In genomic region chr14:105481886-105482454, GRCh38 we compare ENCODE assay signal across 7 cellular contexts. TPM values are rescaled to one million over a fixed set of nuclear protein-coding genes. Genes with fewer than 3 reads are reported as not detected.
A peak's percentile ranks its signal among the peaks of the same experiment; 100 is the strongest.
DNase-seq lines count a peak whose midpoint lies in the region; ATAC-seq lines count a peak whose summit lies in the region.

No MANE protein-coding gene starts in this region.

- peak; percentile 35 for ATAC-seq in GM18520 (IDR thresholded peaks at IDR 0.05; ENCODE audit: unreplicated experiment)
- peak; percentile 46 for ATAC-seq in HG03432 (IDR thresholded peaks at IDR 0.05; ENCODE audit: unreplicated experiment)

- DNase-seq in NCI-H460 (ENCODE audit: extremely low read depth, low read depth): peak; percentile 93
- peak; percentile 98 for DNase-seq in activated CD4-positive, alpha-beta T cell treated with anti-CD3 and anti-CD28 coated beads, Interleukin-2, amount 10 ng/mL, durations not matched to agents 24 days and 14 days
- DNase-seq in left kidney (ENCODE audit: low read depth, low spot score): peak; percentile 98
- peak; percentile 94 for DNase-seq in stimulated activated CD4-positive, alpha-beta T cell treated with anti-CD3 and anti-CD28 coated beads, Interleukin-1b, Interleukin-23, amount 100 ng/mL, for 48 hours

- peaks cover 37% of the 10 kb centered on the region for H3K4me1 Mint-ChIP-seq in activated CD4-positive, alpha-beta T cell treated with anti-CD3 and anti-CD28 coated beads, Interleukin-2, amount 10 ng/mL, durations not matched to agents 24 days and 14 days

- H3K9me3 Mint-ChIP-seq in activated CD4-positive, alpha-beta T cell treated with anti-CD3 and anti-CD28 coated beads, Interleukin-2, amount 10 ng/mL, durations not matched to agents 24 days and 14 days: peaks cover 4% of the 10 kb centered on the region

- peaks cover 18% of the 10 kb centered on the region for H3K27me3 Mint-ChIP-seq in activated CD4-positive, alpha-beta T cell treated with anti-CD3 and anti-CD28 coated beads, Interleukin-2, amount 10 ng/mL, durations not matched to agents 24 days and 14 days

- H3K36me3 Mint-ChIP-seq in activated CD4-positive, alpha-beta T cell treated with anti-CD3 and anti-CD28 coated beads, Interleukin-2, amount 10 ng/mL, durations not matched to agents 24 days and 14 days (ENCODE audit: low read depth): peaks cover 5% of the 10 kb centered on the region

- H3K27ac ChIP-seq in cingulate gyrus (ENCODE audit: low read depth, low read length): peak overlapping the region; percentile 75

- H3K27ac Mint-ChIP-seq in activated CD4-positive, alpha-beta T cell treated with anti-CD3 and anti-CD28 coated beads, Interleukin-2, amount 10 ng/mL, durations not matched to agents 24 days and 14 days: peak overlapping the region; percentile 99

- H3K4me3 Mint-ChIP-seq in activated CD4-positive, alpha-beta T cell treated with anti-CD3 and anti-CD28 coated beads, Interleukin-2, amount 10 ng/mL, durations not matched to agents 24 days and 14 days: peak overlapping the region; percentile 80

- intact Hi-C loops in activated CD4-positive, alpha-beta T cell treated with anti-CD3 and anti-CD28 coated beads, Interleukin-2, amount 10 ng/mL, durations not matched to agents 24 days and 14 days (cut with micrococcal nuclease): loop anchor here (1.0 to 2.0 kb wide), 3 partner anchors 8 to 111 kb away; no protein-coding TSS in a partner anchor

RNA-seq across cellular contexts. Expression of gene CRIP1, which starts 4.7 kb away (rescaled TPM):
- 65.3 and 85.6 TPM in 2 replicates for total RNA-seq in NCI-H460 (2014; rRNA removed; shearing (Covaris generic))
- polyA plus RNA-seq in NCI-H460 (2014; cell fraction: nucleus; rRNA removed): 90.1 and 167 TPM in 2 replicates
- 99.3 and 110 TPM in 2 replicates for total RNA-seq in activated CD4-positive, alpha-beta T cell treated with anti-CD3 and anti-CD28 coated beads, Interleukin-2, amount 10 ng/mL, durations not matched to agents 24 days and 14 days

RNA-seq across cellular contexts. Expression of gene CRIP2, which starts 7.3 kb away (rescaled TPM):
- total RNA-seq in NCI-H460 (2014; rRNA removed; shearing (Covaris generic)): 13.6 and 18.7 TPM in 2 replicates
- 21.1 and 26.1 TPM in 2 replicates for polyA plus RNA-seq in NCI-H460 (2014; cell fraction: nucleus; rRNA removed)
- total RNA-seq in activated CD4-positive, alpha-beta T cell treated with anti-CD3 and anti-CD28 coated beads, Interleukin-2, amount 10 ng/mL, durations not matched to agents 24 days and 14 days: 0.37 and 0.43 TPM in 2 replicates

RNA-seq across cellular contexts. Expression of gene TEDC1, which starts 9.1 kb away (rescaled TPM):
- total RNA-seq in NCI-H460 (2014; rRNA removed; shearing (Covaris generic)): 21.3 and 23.1 TPM in 2 replicates
- 189 and 228 TPM in 2 replicates for polyA plus RNA-seq in NCI-H460 (2014; cell fraction: nucleus; rRNA removed)
- total RNA-seq in activated CD4-positive, alpha-beta T cell treated with anti-CD3 and anti-CD28 coated beads, Interleukin-2, amount 10 ng/mL, durations not matched to agents 24 days and 14 days: 41.4 and 43.3 TPM in 2 replicates

RNA-seq across cellular contexts. Expression of gene TMEM121, which starts 44.4 kb away (rescaled TPM):
- 1.9 and 3.1 TPM in 2 replicates for total RNA-seq in NCI-H460 (2014; rRNA removed; shearing (Covaris generic))
- polyA plus RNA-seq in NCI-H460 (2014; cell fraction: nucleus; rRNA removed): 7.5 and 14.5 TPM in 2 replicates
- 9.1 and 10.3 TPM in 2 replicates for total RNA-seq in activated CD4-positive, alpha-beta T cell treated with anti-CD3 and anti-CD28 coated beads, Interleukin-2, amount 10 ng/mL, durations not matched to agents 24 days and 14 days

Comparison
In these comparisons a context has a peak if more than half of its experiments do, and no peak if none do; other contexts are left out.
1. Peak in every context shown above with its lines: DNase-seq, ATAC-seq and H3K27ac ChIP-seq.
2. RNA of gene CRIP2, which starts 7.3 kb away (total RNA-seq): 13.6 to 18.7 TPM in NCI-H460; 0.37 to 0.43 TPM in activated CD4-positive, alpha-beta T cell treated with anti-CD3 and anti-CD28 coated beads, Interleukin-2, amount 10 ng/mL, durations not matched to agents 24 days and 14 days; every median in the first group is over 10 times any median in the second.